Comparison of ENCODE assay signal across 1 cellular context in the genomic region with DNA sequence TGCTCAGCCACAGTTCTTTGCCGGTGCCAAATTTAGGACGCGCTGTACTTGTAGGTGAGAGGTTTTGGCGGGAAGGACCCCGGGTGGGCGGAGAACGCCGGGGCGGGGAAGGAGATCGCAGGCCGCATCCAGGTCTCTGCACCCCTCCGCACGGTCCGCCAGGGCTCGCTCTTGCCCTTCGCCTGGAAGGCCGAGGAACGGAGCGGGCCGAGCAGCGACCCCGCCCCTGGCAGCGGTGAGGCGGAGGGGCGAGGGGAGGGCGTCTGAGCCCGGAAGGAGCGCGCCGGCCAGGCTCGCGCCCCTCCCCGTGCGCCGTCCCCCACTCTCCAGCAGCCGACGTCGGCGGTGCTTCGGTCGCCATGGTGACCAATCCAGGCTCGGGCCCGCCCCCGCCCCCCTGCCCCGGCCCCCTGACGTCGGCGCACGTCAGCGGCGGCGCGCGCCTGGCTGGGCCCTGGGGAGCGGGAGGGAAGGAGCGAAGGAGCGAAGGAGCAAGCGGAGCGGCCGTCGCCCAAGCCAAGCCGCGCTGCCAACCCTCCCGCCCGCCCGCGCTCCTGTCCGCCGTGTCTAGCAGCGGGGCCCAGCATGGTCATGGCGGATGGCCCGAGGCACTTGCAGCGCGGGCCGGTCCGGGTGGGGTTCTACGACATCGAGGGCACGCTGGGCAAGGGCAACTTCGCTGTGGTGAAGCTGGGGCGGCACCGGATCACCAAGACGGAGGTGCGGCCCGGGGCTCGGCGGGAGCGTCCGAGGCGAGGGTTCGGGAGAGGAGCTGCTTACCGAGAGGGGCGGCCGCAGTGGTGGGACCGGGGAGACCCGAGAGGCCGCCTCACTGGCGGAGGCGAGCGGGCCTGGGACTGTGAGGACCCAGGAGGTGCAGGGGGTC.
A peak's percentile ranks its signal among the peaks of the same experiment; 100 is the strongest.
TF ChIP-seq lines count a peak whose summit lies in the region.

TSS of gene SIK2 (plus strand) at position 471 of the 886 bp plus-strand sequence. CDS start at position 586, 115 bp downstream.

TF ChIP-seq in GM12878, 131 proteins besides CTCF, POLR2A, EP300 and RAD21 (continued from another document):
- TF ChIP-seq POLR2AphosphoS5 (IDR thresholded peaks at IDR 0.05; ENCODE audit: low read length) (no peak), TAF1 (IDR thresholded peaks at IDR 0.05; ENCODE audit: borderline replicate concordance, low read depth, low read length) (no peak; the same call in 1 of the 2 replicates), HDAC2 (IDR thresholded peaks at IDR 0.05) (no peak), LARP7 (IDR thresholded peaks at IDR 0.05) (peak; percentile 83; the same call in 1 of the 2 replicates), TCF12 (IDR thresholded peaks at IDR 0.05; ENCODE audit: low read depth, low read length) (no peak), ZNF622 (IDR thresholded peaks at IDR 0.05) (no peak), CEBPB (IDR thresholded peaks at IDR 0.05; ENCODE audit: borderline replicate concordance in 1 of 2, low read depth in 2 of 2, low read length in 2 of 2) (0 out of 4 replicates have a peak, but pooled peaks of 1 of the 2 experiments have one; percentile 15), MYB (IDR thresholded peaks at IDR 0.05; ENCODE audit: borderline replicate concordance, low read depth, low read length) (no peak), ASH2L (IDR thresholded peaks at IDR 0.05; ENCODE audit: borderline replicate concordance, low read depth) (peak; percentile 46; the same call in 1 of the 2 replicates), RBBP5 (conservative IDR thresholded peaks at IDR 0.05) (no peak), NR2C1 (IDR thresholded peaks at IDR 0.05) (no peak), ATF2 (IDR thresholded peaks at IDR 0.05; ENCODE audit: low read length) (no peak), NFXL1 (IDR thresholded peaks at IDR 0.05; ENCODE audit: borderline replicate concordance) (no peak), CHD2 (IDR thresholded peaks at IDR 0.05; ENCODE audit: borderline replicate concordance, low read depth, low read length) (peak; percentile 68), MYC (IDR thresholded peaks at IDR 0.05; ENCODE audit: insufficient read depth, insufficient read length, insufficient replicate concordance, low read length, severe bottlenecking) (no peak), ZZZ3 (IDR thresholded peaks at IDR 0.05; ENCODE audit: control insufficient read depth, insufficient read length, low read depth) (no peak), ZSCAN29 (IDR thresholded peaks at IDR 0.05) (no peak), TCF7 (IDR thresholded peaks at IDR 0.05; ENCODE audit: borderline replicate concordance) (no peak), BCL3 (IDR thresholded peaks at IDR 0.05; ENCODE audit: borderline replicate concordance, insufficient read depth, low read depth, low read length, poor library complexity, severe bottlenecking) (no peak), MXI1 (IDR thresholded peaks at IDR 0.05; ENCODE audit: low read depth, low read length) (0 out of 2 replicates have a peak, but pooled peaks have one; percentile 50)
- TF ChIP-seq, protein P1, sequence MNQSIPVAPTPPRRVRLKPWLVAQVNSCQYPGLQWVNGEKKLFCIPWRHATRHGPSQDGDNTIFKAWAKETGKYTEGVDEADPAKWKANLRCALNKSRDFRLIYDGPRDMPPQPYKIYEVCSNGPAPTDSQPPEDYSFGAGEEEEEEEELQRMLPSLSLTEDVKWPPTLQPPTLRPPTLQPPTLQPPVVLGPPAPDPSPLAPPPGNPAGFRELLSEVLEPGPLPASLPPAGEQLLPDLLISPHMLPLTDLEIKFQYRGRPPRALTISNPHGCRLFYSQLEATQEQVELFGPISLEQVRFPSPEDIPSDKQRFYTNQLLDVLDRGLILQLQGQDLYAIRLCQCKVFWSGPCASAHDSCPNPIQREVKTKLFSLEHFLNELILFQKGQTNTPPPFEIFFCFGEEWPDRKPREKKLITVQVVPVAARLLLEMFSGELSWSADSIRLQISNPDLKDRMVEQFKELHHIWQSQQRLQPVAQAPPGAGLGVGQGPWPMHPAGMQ (IDR thresholded peaks at IDR 0.05; ENCODE audit: borderline replicate concordance): no peak
- TF ChIP-seq, protein P2, sequence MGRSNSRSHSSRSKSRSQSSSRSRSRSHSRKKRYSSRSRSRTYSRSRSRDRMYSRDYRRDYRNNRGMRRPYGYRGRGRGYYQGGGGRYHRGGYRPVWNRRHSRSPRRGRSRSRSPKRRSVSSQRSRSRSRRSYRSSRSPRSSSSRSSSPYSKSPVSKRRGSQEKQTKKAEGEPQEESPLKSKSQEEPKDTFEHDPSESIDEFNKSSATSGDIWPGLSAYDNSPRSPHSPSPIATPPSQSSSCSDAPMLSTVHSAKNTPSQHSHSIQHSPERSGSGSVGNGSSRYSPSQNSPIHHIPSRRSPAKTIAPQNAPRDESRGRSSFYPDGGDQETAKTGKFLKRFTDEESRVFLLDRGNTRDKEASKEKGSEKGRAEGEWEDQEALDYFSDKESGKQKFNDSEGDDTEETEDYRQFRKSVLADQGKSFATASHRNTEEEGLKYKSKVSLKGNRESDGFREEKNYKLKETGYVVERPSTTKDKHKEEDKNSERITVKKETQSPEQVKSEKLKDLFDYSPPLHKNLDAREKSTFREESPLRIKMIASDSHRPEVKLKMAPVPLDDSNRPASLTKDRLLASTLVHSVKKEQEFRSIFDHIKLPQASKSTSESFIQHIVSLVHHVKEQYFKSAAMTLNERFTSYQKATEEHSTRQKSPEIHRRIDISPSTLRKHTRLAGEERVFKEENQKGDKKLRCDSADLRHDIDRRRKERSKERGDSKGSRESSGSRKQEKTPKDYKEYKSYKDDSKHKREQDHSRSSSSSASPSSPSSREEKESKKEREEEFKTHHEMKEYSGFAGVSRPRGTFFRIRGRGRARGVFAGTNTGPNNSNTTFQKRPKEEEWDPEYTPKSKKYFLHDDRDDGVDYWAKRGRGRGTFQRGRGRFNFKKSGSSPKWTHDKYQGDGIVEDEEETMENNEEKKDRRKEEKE (IDR thresholded peaks at IDR 0.05): no peak
- TF ChIP-seq, protein P3, sequence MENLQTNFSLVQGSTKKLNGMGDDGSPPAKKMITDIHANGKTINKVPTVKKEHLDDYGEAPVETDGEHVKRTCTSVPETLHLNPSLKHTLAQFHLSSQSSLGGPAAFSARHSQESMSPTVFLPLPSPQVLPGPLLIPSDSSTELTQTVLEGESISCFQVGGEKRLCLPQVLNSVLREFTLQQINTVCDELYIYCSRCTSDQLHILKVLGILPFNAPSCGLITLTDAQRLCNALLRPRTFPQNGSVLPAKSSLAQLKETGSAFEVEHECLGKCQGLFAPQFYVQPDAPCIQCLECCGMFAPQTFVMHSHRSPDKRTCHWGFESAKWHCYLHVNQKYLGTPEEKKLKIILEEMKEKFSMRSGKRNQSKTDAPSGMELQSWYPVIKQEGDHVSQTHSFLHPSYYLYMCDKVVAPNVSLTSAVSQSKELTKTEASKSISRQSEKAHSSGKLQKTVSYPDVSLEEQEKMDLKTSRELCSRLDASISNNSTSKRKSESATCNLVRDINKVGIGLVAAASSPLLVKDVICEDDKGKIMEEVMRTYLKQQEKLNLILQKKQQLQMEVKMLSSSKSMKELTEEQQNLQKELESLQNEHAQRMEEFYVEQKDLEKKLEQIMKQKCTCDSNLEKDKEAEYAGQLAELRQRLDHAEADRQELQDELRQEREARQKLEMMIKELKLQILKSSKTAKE (IDR thresholded peaks at IDR 0.05; ENCODE audit: low read depth, poor library complexity, severe bottlenecking): no peak
